Comparison of ENCODE assay signal across 1 cellular context in the genomic region with DNA sequence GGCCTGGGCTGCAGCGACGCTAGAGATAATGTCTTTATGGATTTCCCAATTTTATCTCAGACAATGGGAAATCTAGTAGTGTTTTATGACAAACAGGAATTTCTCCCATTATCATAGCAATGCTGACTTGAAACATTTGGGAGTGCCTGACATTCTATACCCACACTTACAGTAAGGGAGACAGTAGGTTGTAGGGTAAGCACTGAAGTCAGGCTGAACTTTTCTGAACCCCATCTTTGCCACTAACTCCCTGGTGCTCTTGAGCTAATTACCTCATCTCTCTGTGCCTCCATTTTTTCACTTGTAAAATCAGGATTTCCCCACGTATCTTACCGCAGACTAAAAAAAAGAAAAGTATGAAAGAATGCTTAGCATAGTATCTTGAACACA.
TF ChIP-seq lines count a peak whose summit lies in the region.

No MANE protein-coding gene starts in this region.

TF ChIP-seq in IMR-90, 13 proteins besides CTCF, POLR2A, EP300 and RAD21 (continued from another document):
- TF ChIP-seq, protein P1, sequence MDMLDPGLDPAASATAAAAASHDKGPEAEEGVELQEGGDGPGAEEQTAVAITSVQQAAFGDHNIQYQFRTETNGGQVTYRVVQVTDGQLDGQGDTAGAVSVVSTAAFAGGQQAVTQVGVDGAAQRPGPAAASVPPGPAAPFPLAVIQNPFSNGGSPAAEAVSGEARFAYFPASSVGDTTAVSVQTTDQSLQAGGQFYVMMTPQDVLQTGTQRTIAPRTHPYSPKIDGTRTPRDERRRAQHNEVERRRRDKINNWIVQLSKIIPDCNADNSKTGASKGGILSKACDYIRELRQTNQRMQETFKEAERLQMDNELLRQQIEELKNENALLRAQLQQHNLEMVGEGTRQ (IDR thresholded peaks at IDR 0.05; ENCODE audit: low read depth, low read length), result no peak
- no peak for TF ChIP-seq FOS (IDR thresholded peaks at IDR 0.05; ENCODE audit: low read depth, low read length)
